ENCODE assay signal across 11 cellular contexts in genomic region chr5:102762828-102763227, GRCh38. TPM values are rescaled to one million over a fixed set of nuclear protein-coding genes. Genes with fewer than 3 reads are reported as not detected.
DNase-seq lines count a peak whose midpoint lies in the region; ATAC-seq, FAIRE-seq and TF ChIP-seq lines count a peak whose summit lies in the region.
"Had no signal": no experiment of that assay in that cellular context is flagged by ENCODE, and none has a peak within 500 bp of the region (broad histone marks: within the 10 kb centered on the region; RNA-seq: fewer than 3 reads in every experiment).

No MANE protein-coding gene starts in this region.

- no peaks in the 10 kb centered on the region for H3K9me3 Mint-ChIP-seq in activated CD4-positive, alpha-beta T cell treated with anti-CD3 and anti-CD28 coated beads for 36 hours (ENCODE audit: low read depth)
- H3K9me3 Mint-ChIP-seq: dendritic cell treated with granulocyte-macrophage colony-stimulating factor and Interleukin-4, amounts not matched to agents 40 ng/mL and 50 ng/mL, for 4 days had no signal

- peak overlapping the region; percentile 70 for H3K4me3 ChIP-seq in GM12878
- H3K4me3 ChIP-seq in small intestine (ENCODE audit: low read depth in 1 of 2, low read length in 2 of 2), result no peak overlapping the region

- peaks cover 89% of the 10 kb centered on the region for H3K4me1 Mint-ChIP-seq in activated CD4-positive, alpha-beta T cell treated with anti-CD3 and anti-CD28 coated beads for 36 hours

- TF ChIP-seq CTCF in GM12878 (IDR thresholded peaks at IDR 0.05 in 2 of 3, conservative IDR thresholded peaks at IDR 0.05 in 1 of 3; ENCODE audit: control insufficient read depth in 2 of 3, extremely low read depth in 1 of 3, insufficient read depth in 1 of 3, low read depth in 3 of 3, low read length in 3 of 3), result no peak

- H3K9ac ChIP-seq in GM12878 (ENCODE audit: control insufficient read depth, insufficient read depth, low read length), result peak overlapping the region; percentile 51; the same call in 1 of the 2 replicates
- H3K9ac ChIP-seq: parathyroid adenoma had no signal

- H3K36me3 Mint-ChIP-seq in activated CD4-positive, alpha-beta T cell treated with anti-CD3 and anti-CD28 coated beads for 36 hours (ENCODE audit: low read depth), result peaks cover 28% of the 10 kb centered on the region

- RAD21 ChIA-PET in GM12878 (lab: Charles Lee; ENCODE audit: unreplicated experiment), result interaction anchor here (1.0 to 1.8 kb wide), 6 partner anchors 16 to 449 kb away, joined by 3 to 7 read pairs (median 3); partner anchors contain the start of genes GIN1 and PPIP5K2

- intact Hi-C loops in activated CD4-positive, alpha-beta T cell treated with anti-CD3 and anti-CD28 coated beads for 36 hours (cut with DNase I, micrococcal nuclease), result loop anchor here (1.0 to 2.0 kb wide), 2 partner anchors 15 to 358 kb away; partner anchors contain the start of genes GIN1 (in 1 of the 2) and PPIP5K2 (in 1 of the 2)
- intact Hi-C loops in GM12878 (cut with micrococcal nuclease; ENCODE audit: unreplicated experiment), result no loop called here

- H3K4me1 ChIP-seq in GM12878 (ENCODE audit: control insufficient read depth, insufficient read depth, low read length), result peaks cover 6% of the 10 kb centered on the region; the same call in 1 of the 2 replicates
- H3K4me1 ChIP-seq in small intestine (ENCODE audit: control insufficient read depth in 2 of 2, insufficient read depth in 1 of 2, low read depth in 1 of 2, low read length in 1 of 2), result peaks cover 2 to 5% of the 10 kb centered on the region in 2 donors

- peaks cover 53% of the 10 kb centered on the region for H3K79me2 ChIP-seq in GM12878 (ENCODE audit: control insufficient read depth, insufficient read depth, low read length)

- no peak for TF ChIP-seq RAD21 in GM12878 (IDR thresholded peaks at IDR 0.05; ENCODE audit: insufficient read depth, low read depth, low read length)

- DNase-seq in activated CD4-positive, alpha-beta T cell treated with anti-CD3 and anti-CD28 coated beads for 36 hours, result no peak
- no peak for DNase-seq in activated CD4-positive, alpha-beta T cell treated with anti-CD3 and anti-CD28 coated beads, Interleukin-2, amount 50 U/mL, for 4 hours
- DNase-seq in GM12878 (ENCODE audit: low read depth, low spot score), result no peak
- peak; percentile 25 for DNase-seq in small intestine
- no peak for DNase-seq in C1 segment of cervical spinal cord (lab: John Stamatoyannopoulos, UW)
- DNase-seq: NCI-H1930 had no signal

- in situ Hi-C loops in GM12878 (cut with MboI), result no loop called here

- CTCF ChIA-PET in activated CD4-positive, alpha-beta T cell treated with anti-CD3 and anti-CD28 coated beads for 36 hours (lab: Charles Lee), result interaction anchor here (0.7 to 2.9 kb wide), 6 partner anchors 10 to 20 kb away, joined by 3 to 13 read pairs (median 4); no protein-coding TSS in a partner anchor
- CTCF ChIA-PET in GM12878 (lab: Yijun Ruan, JAX), result interaction anchor here (0.8 to 3.2 kb wide), 5 partner anchors 10 to 494 kb away, joined by 3 to 29 read pairs (median 3); no protein-coding TSS in a partner anchor

- no peak for FAIRE-seq in GM12878 (lab: Jason Lieb, UNC)
- no peak for FAIRE-seq in small intestine (lab: Jason Lieb, UNC)

- TF ChIP-seq EP300 in GM12878 (IDR thresholded peaks at IDR 0.05; ENCODE audit: borderline replicate concordance in 1 of 2, control insufficient read depth in 1 of 2, low read depth in 2 of 2, low read length in 2 of 2), result no peak

- no peak overlapping the region for H2AFZ ChIP-seq in GM12878 (ENCODE audit: control insufficient read depth, low read depth, low read length)
- H2AFZ ChIP-seq: parathyroid adenoma had no signal

- H3K27ac ChIP-seq in GM12878 (ENCODE audit: control insufficient read depth, insufficient read depth), result peak overlapping the region; percentile 79
- no peak overlapping the region for H3K27ac ChIP-seq in small intestine (ENCODE audit: low read depth in 1 of 2, low read length in 1 of 2)
- H3K27ac ChIP-seq: parathyroid adenoma had no signal

- no peaks in the 10 kb centered on the region for H3K36me3 ChIP-seq in GM12878 (ENCODE audit: control insufficient read depth in 2 of 2, insufficient read depth in 2 of 2, low read length in 1 of 2)
- H3K36me3 ChIP-seq in small intestine (ENCODE audit: control insufficient read depth in 2 of 2, insufficient read depth in 2 of 2, low read length in 2 of 2), result no peaks in the 10 kb centered on the region

- POLR2A ChIA-PET in activated CD4-positive, alpha-beta T cell treated with anti-CD3 and anti-CD28 coated beads for 36 hours (lab: Charles Lee), result interaction anchor here (0.7 to 1.5 kb wide), 2 partner anchors 10 to 16 kb away, joined by 3 to 5 read pairs; no protein-coding TSS in a partner anchor
- POLR2A ChIA-PET in GM12878 (lab: Charles Lee), result interaction anchor here (0.6 to 1.0 kb wide), 3 partner anchors 15 to 358 kb away, joined by 3 read pairs; partner anchors contain the start of gene PPIP5K2

- SMC1A ChIA-PET in GM12878 (lab: Charles Lee; ENCODE audit: uncharacterized antibody, unreplicated experiment), result interaction anchor here (0.7 to 1.8 kb wide), 11 partner anchors 11 to 497 kb away, joined by 3 to 6 read pairs (median 4); partner anchors contain the start of genes GIN1 and PPIP5K2

- H3K9me3 ChIP-seq in GM12878 (replicated peaks; ENCODE audit: control insufficient read depth, insufficient read depth, low read length) (no peaks in the 10 kb centered on the region), small intestine (ENCODE audit: control insufficient read depth, low read depth) (no peaks in the 10 kb centered on the region)

- 0% methylated on average over 1 of the region's 1 CpG for WGBS in GM12878 (ENCODE audit: insufficient coverage, insufficient replicate concordance, low lambda C conversion rate, missing lambda C conversion rate)
- 31 to 58% (median 35%) methylated on average over 1 of the region's 1 CpG for WGBS in small intestine, 3 donors

- ATAC-seq in activated CD4-positive, alpha-beta T cell treated with anti-CD3 and anti-CD28 coated beads for 36 hours, result peak; percentile 35
- ATAC-seq in HG03135 (IDR thresholded peaks at IDR 0.05; ENCODE audit: unreplicated experiment) (peak; percentile 37), GM12878 (peak; percentile 27), GM21825 (IDR thresholded peaks at IDR 0.05; ENCODE audit: unreplicated experiment) (no peak), HG02678 (IDR thresholded peaks at IDR 0.05; ENCODE audit: unreplicated experiment) (no peak)

- peak overlapping the region; percentile 59 for H3K4me3 Mint-ChIP-seq in activated CD4-positive, alpha-beta T cell treated with anti-CD3 and anti-CD28 coated beads for 36 hours
- H3K4me3 Mint-ChIP-seq: dendritic cell treated with granulocyte-macrophage colony-stimulating factor and Interleukin-4, amounts not matched to agents 40 ng/mL and 50 ng/mL, for 4 days had no signal

- peak overlapping the region; percentile 78 for H3K4me2 ChIP-seq in GM12878 (ENCODE audit: control insufficient read depth, insufficient read depth)

- H4K20me1 ChIP-seq in GM12878 (ENCODE audit: control insufficient read depth, insufficient read depth), result no peaks in the 10 kb centered on the region

- TF ChIP-seq POLR2A in GM12878 (IDR thresholded peaks at IDR 0.05; ENCODE audit: low read depth, low read length), result no peak

- no peaks in the 10 kb centered on the region for H3K27me3 Mint-ChIP-seq in activated CD4-positive, alpha-beta T cell treated with anti-CD3 and anti-CD28 coated beads for 36 hours
- H3K27me3 Mint-ChIP-seq: dendritic cell treated with granulocyte-macrophage colony-stimulating factor and Interleukin-4, amounts not matched to agents 40 ng/mL and 50 ng/mL, for 4 days had no signal

- H3K27ac Mint-ChIP-seq in activated CD4-positive, alpha-beta T cell treated with anti-CD3 and anti-CD28 coated beads for 36 hours, result peak overlapping the region; percentile 85
- H3K27ac Mint-ChIP-seq: dendritic cell treated with granulocyte-macrophage colony-stimulating factor and Interleukin-4, amounts not matched to agents 40 ng/mL and 50 ng/mL, for 4 days had no signal

- H3K27me3 ChIP-seq in GM12878 (replicated peaks in 1 of 2; ENCODE audit: control insufficient read depth in 2 of 2, insufficient read depth in 2 of 2, low read length in 1 of 2) (no peaks in the 10 kb centered on the region), small intestine (ENCODE audit: control insufficient read depth in 2 of 2, insufficient read depth in 2 of 2, low read length in 2 of 2) (no peaks in the 10 kb centered on the region)

- no TSS peak for BruUV-seq in GM12878 (replicated peaks; lab: Mats Ljungman, UMichigan)

TF ChIP-seq in GM12878, 131 proteins besides CTCF, POLR2A, EP300 and RAD21 (continues in another document):
- no peak for TF ChIP-seq NR2C1 (IDR thresholded peaks at IDR 0.05)
- no peak for TF ChIP-seq USF1 (IDR thresholded peaks at IDR 0.05; ENCODE audit: borderline replicate concordance, extremely low read length, insufficient read depth, low read depth, low read length)
- no peak for TF ChIP-seq CREB1 (IDR thresholded peaks at IDR 0.05; ENCODE audit: low read depth)
- TF ChIP-seq NR2C2 (IDR thresholded peaks at IDR 0.05; ENCODE audit: borderline replicate concordance, control insufficient read depth, insufficient read length, low read depth), result no peak

RNA-seq across cellular contexts. Expression of gene PAM, which starts 7.7 kb away (rescaled TPM):
- total RNA-seq in activated CD4-positive, alpha-beta T cell treated with anti-CD3 and anti-CD28 coated beads for 36 hours, result 10 to 100 TPM; 54.0 to 68.3 TPM
- 281 and 287 TPM in 2 replicates for total RNA-seq in GM12878 (2013; cell fraction: nucleolus; rRNA removed)
- total RNA-seq in GM12878 (2014; rRNA removed) (15.0 and 15.5 TPM in 2 replicates), GM12878 (2014; rRNA removed; fragmentation: Illumina TruSeq; extraction: Trizol) (15.9 and 18.0 TPM in 2 replicates), GM12878 (2021) (21.3 and 23.0 TPM in 2 replicates)
- 24.4 TPM for polyA plus RNA-seq in GM12878 (2011; ENCODE audit: low read depth)
- polyA plus RNA-seq in GM12878 (2011; rRNA removed) (72.5 and 103 TPM in 2 replicates), GM12878 (2014; fragmentation: Illumina TruSeq; extraction: Trizol) (15.8 and 22.1 TPM in 2 replicates), GM12878 (2014; fragmentation: Nextera tagmentation; extraction: Ambion mirVana) (1 to 10 TPM; 5.5 to 7.4 TPM), GM12878 (2014; rRNA removed) (12.6 and 14.4 TPM in 2 replicates), GM12878 (2016; fragmentation: Nextera tagmentation; extraction: Ambion mirVana) (10 to 100 TPM; 13.2 to 16.1 TPM), small intestine (10 to 100 TPM; 40.3 to 62.6 (median 57.0) TPM)
- polyA plus RNA-seq in GM12878 (2011; cell fraction: cytosol; rRNA removed), result 23.6 and 31.0 TPM in 2 replicates
- polyA plus RNA-seq in GM12878 (2011; cell fraction: nucleus; rRNA removed), result 80.9 and 98.5 TPM in 2 replicates
- polyA plus RNA-seq in GM12878 (2012), result 25.9 and 36.5 TPM in 2 replicates
- 83.0 and 86.2 TPM in 2 replicates for polyA minus RNA-seq in GM12878 (2011; rRNA and poly(A)+ RNA removed)
- polyA minus RNA-seq in GM12878 (2011; cell fraction: cytosol; rRNA and poly(A)+ RNA removed), result 16.5 and 23.9 TPM in 2 replicates
- polyA minus RNA-seq in GM12878 (2011; cell fraction: nucleus; rRNA and poly(A)+ RNA removed), result 165 and 182 TPM in 2 replicates

Comparison
In these comparisons a context has a peak if more than half of its experiments do, and no peak if none do; other contexts are left out.
1. ATAC-seq: peak in activated CD4-positive, alpha-beta T cell treated with anti-CD3 and anti-CD28 coated beads for 36 hours (single experiment), HG03135 (single experiment) and GM12878 (single experiment); none in GM21825 (single experiment) and HG02678 (single experiment).